Comparison of ENCODE assay signal across 1 cellular context in the genomic region with DNA sequence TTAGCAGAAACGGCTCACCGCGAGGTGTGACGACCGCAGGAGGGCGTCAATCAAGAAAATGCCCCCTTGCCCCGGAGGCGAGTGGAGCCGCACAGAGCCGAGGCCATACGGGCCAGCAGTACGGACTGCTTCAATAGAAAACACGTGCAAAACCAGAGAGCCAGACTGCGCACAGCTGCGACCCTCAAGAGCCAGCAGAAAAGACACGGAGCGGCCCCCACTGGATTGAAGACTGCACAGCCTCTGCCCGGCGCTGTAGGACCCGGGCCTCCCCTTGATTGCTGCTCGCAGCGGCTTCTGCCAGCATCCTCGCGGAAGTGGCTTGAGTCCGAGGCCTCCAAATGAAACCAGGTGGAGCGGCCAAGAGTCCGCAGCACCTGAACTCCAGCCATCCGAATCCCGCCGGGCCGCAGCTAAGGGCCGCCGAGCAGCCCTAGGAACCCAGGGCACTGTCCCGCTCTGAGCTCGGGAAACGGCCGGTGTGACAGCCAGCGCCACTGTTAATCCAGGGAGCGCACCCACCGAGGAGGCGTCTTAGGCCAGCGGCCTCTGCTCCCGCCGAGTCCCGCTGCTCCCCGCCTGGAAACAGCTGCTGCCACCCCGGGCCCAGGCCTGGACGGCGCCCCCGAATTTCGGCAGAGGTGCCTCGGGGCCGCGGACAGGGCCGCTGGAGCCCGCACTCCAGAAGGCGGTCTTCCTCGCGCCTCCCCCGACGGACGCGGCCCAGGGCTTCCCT.
TF ChIP-seq lines count a peak whose summit lies in the region.

No MANE protein-coding gene starts in this region.

TF ChIP-seq in A549, 52 proteins besides CTCF, POLR2A, EP300 and RAD21 (continued from another document):
- TF ChIP-seq, protein P1, sequence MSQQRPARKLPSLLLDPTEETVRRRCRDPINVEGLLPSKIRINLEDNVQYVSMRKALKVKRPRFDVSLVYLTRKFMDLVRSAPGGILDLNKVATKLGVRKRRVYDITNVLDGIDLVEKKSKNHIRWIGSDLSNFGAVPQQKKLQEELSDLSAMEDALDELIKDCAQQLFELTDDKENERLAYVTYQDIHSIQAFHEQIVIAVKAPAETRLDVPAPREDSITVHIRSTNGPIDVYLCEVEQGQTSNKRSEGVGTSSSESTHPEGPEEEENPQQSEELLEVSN (IDR thresholded peaks at IDR 0.05; ENCODE audit: borderline replicate concordance, low read depth), result peak; percentile 28
- TF ChIP-seq PHF8 (IDR thresholded peaks at IDR 0.05; ENCODE audit: borderline replicate concordance, low read depth) (peak; percentile 62), EHF (CRISPR knock-in tag; IDR thresholded peaks at IDR 0.05) (no peak), ZFP36 (IDR thresholded peaks at IDR 0.05; ENCODE audit: borderline replicate concordance, partially characterized antibody) (no peak), MAFK (IDR thresholded peaks at IDR 0.05; ENCODE audit: partially characterized antibody) (no peak), ZC3H11A (IDR thresholded peaks at IDR 0.05) (no peak), SMC3 (IDR thresholded peaks at IDR 0.05) (peak; percentile 35; the same call in 1 of the 3 replicates), MAZ (IDR thresholded peaks at IDR 0.05; ENCODE audit: borderline replicate concordance, low read depth, low read length) (no peak), GATA3 (IDR thresholded peaks at IDR 0.05; ENCODE audit: borderline replicate concordance) (no peak), KDM5A (IDR thresholded peaks at IDR 0.05) (no peak), CHD4 (IDR thresholded peaks at IDR 0.05; ENCODE audit: borderline replicate concordance) (no peak), NFE2L2 (conservative IDR thresholded peaks at IDR 0.05; ENCODE audit: low read length) (no peak)
- TF ChIP-seq, protein P2, sequence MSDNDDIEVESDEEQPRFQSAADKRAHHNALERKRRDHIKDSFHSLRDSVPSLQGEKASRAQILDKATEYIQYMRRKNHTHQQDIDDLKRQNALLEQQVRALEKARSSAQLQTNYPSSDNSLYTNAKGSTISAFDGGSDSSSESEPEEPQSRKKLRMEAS (IDR thresholded peaks at IDR 0.05), result peak; percentile 65
- TF ChIP-seq, protein P3, sequence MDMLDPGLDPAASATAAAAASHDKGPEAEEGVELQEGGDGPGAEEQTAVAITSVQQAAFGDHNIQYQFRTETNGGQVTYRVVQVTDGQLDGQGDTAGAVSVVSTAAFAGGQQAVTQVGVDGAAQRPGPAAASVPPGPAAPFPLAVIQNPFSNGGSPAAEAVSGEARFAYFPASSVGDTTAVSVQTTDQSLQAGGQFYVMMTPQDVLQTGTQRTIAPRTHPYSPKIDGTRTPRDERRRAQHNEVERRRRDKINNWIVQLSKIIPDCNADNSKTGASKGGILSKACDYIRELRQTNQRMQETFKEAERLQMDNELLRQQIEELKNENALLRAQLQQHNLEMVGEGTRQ (IDR thresholded peaks at IDR 0.05), result no peak
